ENCODE assay signal across 8 cellular contexts in genomic region chr21:46096997-46097825, GRCh38. TPM values are rescaled to one million over a fixed set of nuclear protein-coding genes. Genes with fewer than 3 reads are reported as not detected.
DNase-seq lines count a peak whose midpoint lies in the region; ATAC-seq, FAIRE-seq and TF ChIP-seq lines count a peak whose summit lies in the region.

No MANE protein-coding gene starts in this region.

- no peak overlapping the region for H3K27ac Mint-ChIP-seq in CD14-positive monocyte

- peaks cover under 1 to 20% (median 11%) of the 10 kb centered on the region in 7 donors for H3K9me3 Mint-ChIP-seq in CD14-positive monocyte

- no peaks in the 10 kb centered on the region for H3K36me3 Mint-ChIP-seq in CD14-positive monocyte

- H3K36me3 ChIP-seq in SK-N-MC (ENCODE audit: insufficient read depth, low read length) (no peaks in the 10 kb centered on the region; the same call in 1 of the 2 replicates), pancreas (no peaks in the 10 kb centered on the region)

- H3K4me1 ChIP-seq in pancreas, result no peaks in the 10 kb centered on the region

- peak; percentile 5 to 20 (median 13) for ATAC-seq in pancreas

- H3K9me3 ChIP-seq in SK-N-MC (ENCODE audit: low read depth, low read length) (no peaks in the 10 kb centered on the region), pancreas (no peaks in the 10 kb centered on the region)

- peak overlapping the region; percentile 32 for H3K9ac ChIP-seq in SK-N-MC (ENCODE audit: insufficient read length)

- peaks cover 40 to 53% (median 45%) of the 10 kb centered on the region in 3 donors for H3K27me3 Mint-ChIP-seq in CD14-positive monocyte (ENCODE audit: low read depth in 3 of 3)

- H3K27ac ChIP-seq in SK-N-MC, result no peak overlapping the region
- no peak overlapping the region for H3K27ac ChIP-seq in pancreas

- FAIRE-seq in pancreas (lab: Jason Lieb, UNC), result no peak

- intact Hi-C loops in CD14-positive monocyte (cut with micrococcal nuclease) (no loop called here), pancreas (cut with DNase I) (no loop called here)

- no peaks in the 10 kb centered on the region for H3K4me1 Mint-ChIP-seq in CD14-positive monocyte

- peak; percentile 40 for DNase-seq in CD14-positive monocyte (ENCODE audit: low spot score)
- DNase-seq in SK-N-MC (ENCODE audit: low read depth, low spot score), result no peak
- DNase-seq in fibroblast of villous mesenchyme (ENCODE audit: low read depth), result peak; percentile 39
- DNase-seq in pancreas, result peak in 4 of 6 donors; percentile 6 to 72 (median 45)
- DNase-seq in GM19240 (ENCODE audit: insufficient read length, low spot score), result no peak
- no peak for DNase-seq in stimulated activated CD4-positive, alpha-beta T cell treated with anti-CD3 and anti-CD28 coated beads, Interleukin-15, amount 100 ng/mL, for 24 hours
- DNase-seq in dedifferentiated amniotic fluid mesenchymal stem cell (ENCODE audit: extremely low spot score), result no peak
- no peak for DNase-seq in stimulated activated CD4-positive, alpha-beta T cell treated with anti-CD3 and anti-CD28 coated beads, Interleukin-4, amount 100 ng/mL, for 1 hour

- WGBS in pancreas, 2 donors, result 37 to 38% methylated on average over 26 to 31 of the region's 32 CpGs

- H3K4me3 ChIP-seq in SK-N-MC, result peak overlapping the region; percentile 84
- H3K4me3 ChIP-seq in fibroblast of villous mesenchyme (ENCODE audit: low read depth, low read length), result peak overlapping the region; percentile 88
- H3K4me3 ChIP-seq in pancreas, result peak overlapping the region; percentile 23 to 55 (median 36)

- H3K27me3 ChIP-seq in pancreas, result peaks cover 0 to 3% (median 0%) of the 10 kb centered on the region in 4 donors

- peak overlapping the region in 1 of 2 donors; percentile 65 for H3K4me3 Mint-ChIP-seq in CD14-positive monocyte

- TF ChIP-seq CTCF in CD14-positive monocyte (IDR thresholded peaks at IDR 0.05) (no peak), fibroblast of villous mesenchyme (IDR thresholded peaks at IDR 0.05; ENCODE audit: insufficient read depth, low read depth, low read length) (no peak), pancreas (IDR thresholded peaks at IDR 0.05) (no peak)

RNA-seq across cellular contexts. Expression of gene COL6A2, which starts 0.7 kb away (rescaled TPM):
- polyA plus RNA-seq in CD14-positive monocyte (not detected), pancreas (100 to 1,000 TPM in 1 of 2 donors, 10 to 100 TPM in 1; 66.9 to 116 TPM)
- total RNA-seq in fibroblast of villous mesenchyme (487 and 812 TPM in 2 replicates), pancreas (100 to 1,000 TPM in 1 of 6 donors, 10 to 100 TPM in 5; 15.2 to 135 (median 45.5) TPM)

RNA-seq across cellular contexts. Expression of gene FTCD, which starts 58.2 kb away (rescaled TPM):
- polyA plus RNA-seq in CD14-positive monocyte, result not detected
- total RNA-seq in fibroblast of villous mesenchyme, result under 0.01 and 0.43 TPM in 2 replicates
- total RNA-seq in pancreas, result 1 to 10 TPM in 1 of 6 donors, under 1 TPM in 5; 0.31 to 1.4 (median 0.42) TPM
- 10 to 100 TPM in 1 of 2 donors, 1 to 10 TPM in 1; 4.9 to 14.0 TPM for polyA plus RNA-seq in pancreas

Comparison
In these comparisons a context has a peak if more than half of its experiments do, and no peak if none do; other contexts are left out.
1. DNase-seq: peak in CD14-positive monocyte (single experiment), fibroblast of villous mesenchyme (single experiment) and pancreas (4 of 6); none in SK-N-MC (single experiment), GM19240 (single experiment), stimulated activated CD4-positive, alpha-beta T cell treated with anti-CD3 and anti-CD28 coated beads, Interleukin-15, amount 100 ng/mL, for 24 hours (single experiment), dedifferentiated amniotic fluid mesenchymal stem cell (single experiment) and stimulated activated CD4-positive, alpha-beta T cell treated with anti-CD3 and anti-CD28 coated beads, Interleukin-4, amount 100 ng/mL, for 1 hour (single experiment).
2. H3K4me3 ChIP-seq: peak in every context shown above with its lines; median percentile 88 in fibroblast of villous mesenchyme; 84 in SK-N-MC; 36 in pancreas.